ENCODE assay signal across 2 cellular contexts in the genomic region with DNA sequence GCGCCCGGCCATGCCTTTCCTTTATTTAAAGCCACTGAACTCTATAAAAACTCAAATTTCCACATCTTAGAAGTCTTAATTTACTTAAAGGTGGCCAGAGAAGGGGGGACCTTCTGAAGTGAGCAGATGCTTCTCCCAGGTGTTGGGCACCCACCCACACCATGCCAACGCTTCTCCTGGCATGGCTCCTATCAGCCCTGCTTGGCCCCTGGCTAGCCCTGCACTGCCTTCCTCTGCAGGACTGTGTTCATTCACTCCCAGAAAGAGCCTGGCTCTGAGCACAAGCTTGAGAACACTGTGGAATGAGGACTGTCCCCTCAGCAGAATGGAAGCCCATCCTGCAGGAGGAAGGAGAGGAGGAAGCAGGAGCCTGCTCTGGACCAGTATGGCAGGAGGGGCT.
TF ChIP-seq lines count a peak whose summit lies in the region.

No MANE protein-coding gene starts in this region.

TF ChIP-seq in liver, 16 proteins besides CTCF, POLR2A, EP300 and RAD21:
- no peak for TF ChIP-seq NR2F2 (IDR thresholded peaks at IDR 0.05)
- no peak for TF ChIP-seq JUND (IDR thresholded peaks at IDR 0.05)
- TF ChIP-seq, protein P1, sequence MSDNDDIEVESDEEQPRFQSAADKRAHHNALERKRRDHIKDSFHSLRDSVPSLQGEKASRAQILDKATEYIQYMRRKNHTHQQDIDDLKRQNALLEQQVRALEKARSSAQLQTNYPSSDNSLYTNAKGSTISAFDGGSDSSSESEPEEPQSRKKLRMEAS (IDR thresholded peaks at IDR 0.05): no peak
- TF ChIP-seq GABPA (IDR thresholded peaks at IDR 0.05 in 1 of 2, conservative IDR thresholded peaks at IDR 0.05 in 1 of 2): no peak
- no peak for TF ChIP-seq HNF4A (conservative IDR thresholded peaks at IDR 0.05)
- TF ChIP-seq, protein P2, sequence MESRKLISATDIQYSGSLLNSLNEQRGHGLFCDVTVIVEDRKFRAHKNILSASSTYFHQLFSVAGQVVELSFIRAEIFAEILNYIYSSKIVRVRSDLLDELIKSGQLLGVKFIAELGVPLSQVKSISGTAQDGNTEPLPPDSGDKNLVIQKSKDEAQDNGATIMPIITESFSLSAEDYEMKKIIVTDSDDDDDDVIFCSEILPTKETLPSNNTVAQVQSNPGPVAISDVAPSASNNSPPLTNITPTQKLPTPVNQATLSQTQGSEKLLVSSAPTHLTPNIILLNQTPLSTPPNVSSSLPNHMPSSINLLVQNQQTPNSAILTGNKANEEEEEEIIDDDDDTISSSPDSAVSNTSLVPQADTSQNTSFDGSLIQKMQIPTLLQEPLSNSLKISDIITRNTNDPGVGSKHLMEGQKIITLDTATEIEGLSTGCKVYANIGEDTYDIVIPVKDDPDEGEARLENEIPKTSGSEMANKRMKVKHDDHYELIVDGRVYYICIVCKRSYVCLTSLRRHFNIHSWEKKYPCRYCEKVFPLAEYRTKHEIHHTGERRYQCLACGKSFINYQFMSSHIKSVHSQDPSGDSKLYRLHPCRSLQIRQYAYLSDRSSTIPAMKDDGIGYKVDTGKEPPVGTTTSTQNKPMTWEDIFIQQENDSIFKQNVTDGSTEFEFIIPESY (IDR thresholded peaks at IDR 0.05): no peak
- TF ChIP-seq, protein P3, sequence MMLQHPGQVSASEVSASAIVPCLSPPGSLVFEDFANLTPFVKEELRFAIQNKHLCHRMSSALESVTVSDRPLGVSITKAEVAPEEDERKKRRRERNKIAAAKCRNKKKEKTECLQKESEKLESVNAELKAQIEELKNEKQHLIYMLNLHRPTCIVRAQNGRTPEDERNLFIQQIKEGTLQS (IDR thresholded peaks at IDR 0.05): no peak
- no peak for TF ChIP-seq FOXA1 (IDR thresholded peaks at IDR 0.05)
- TF ChIP-seq YY1 (IDR thresholded peaks at IDR 0.05): no peak
TF ChIP-seq in liver: peak in this region for 0.

TF ChIP-seq in HepG2, 621 proteins besides CTCF, POLR2A, EP300 and RAD21:
- no peak for TF ChIP-seq FOXM1 (CRISPR knock-in tag; IDR thresholded peaks at IDR 0.05)
- TF ChIP-seq, protein P4, sequence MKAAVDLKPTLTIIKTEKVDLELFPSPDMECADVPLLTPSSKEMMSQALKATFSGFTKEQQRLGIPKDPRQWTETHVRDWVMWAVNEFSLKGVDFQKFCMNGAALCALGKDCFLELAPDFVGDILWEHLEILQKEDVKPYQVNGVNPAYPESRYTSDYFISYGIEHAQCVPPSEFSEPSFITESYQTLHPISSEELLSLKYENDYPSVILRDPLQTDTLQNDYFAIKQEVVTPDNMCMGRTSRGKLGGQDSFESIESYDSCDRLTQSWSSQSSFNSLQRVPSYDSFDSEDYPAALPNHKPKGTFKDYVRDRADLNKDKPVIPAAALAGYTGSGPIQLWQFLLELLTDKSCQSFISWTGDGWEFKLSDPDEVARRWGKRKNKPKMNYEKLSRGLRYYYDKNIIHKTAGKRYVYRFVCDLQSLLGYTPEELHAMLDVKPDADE (CRISPR knock-in tag; IDR thresholded peaks at IDR 0.05): no peak
- TF ChIP-seq, protein P5, sequence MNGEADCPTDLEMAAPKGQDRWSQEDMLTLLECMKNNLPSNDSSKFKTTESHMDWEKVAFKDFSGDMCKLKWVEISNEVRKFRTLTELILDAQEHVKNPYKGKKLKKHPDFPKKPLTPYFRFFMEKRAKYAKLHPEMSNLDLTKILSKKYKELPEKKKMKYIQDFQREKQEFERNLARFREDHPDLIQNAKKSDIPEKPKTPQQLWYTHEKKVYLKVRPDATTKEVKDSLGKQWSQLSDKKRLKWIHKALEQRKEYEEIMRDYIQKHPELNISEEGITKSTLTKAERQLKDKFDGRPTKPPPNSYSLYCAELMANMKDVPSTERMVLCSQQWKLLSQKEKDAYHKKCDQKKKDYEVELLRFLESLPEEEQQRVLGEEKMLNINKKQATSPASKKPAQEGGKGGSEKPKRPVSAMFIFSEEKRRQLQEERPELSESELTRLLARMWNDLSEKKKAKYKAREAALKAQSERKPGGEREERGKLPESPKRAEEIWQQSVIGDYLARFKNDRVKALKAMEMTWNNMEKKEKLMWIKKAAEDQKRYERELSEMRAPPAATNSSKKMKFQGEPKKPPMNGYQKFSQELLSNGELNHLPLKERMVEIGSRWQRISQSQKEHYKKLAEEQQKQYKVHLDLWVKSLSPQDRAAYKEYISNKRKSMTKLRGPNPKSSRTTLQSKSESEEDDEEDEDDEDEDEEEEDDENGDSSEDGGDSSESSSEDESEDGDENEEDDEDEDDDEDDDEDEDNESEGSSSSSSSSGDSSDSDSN (CRISPR knock-in tag; IDR thresholded peaks at IDR 0.05): no peak
- no peak for TF ChIP-seq ZNF792 (CRISPR knock-in tag; IDR thresholded peaks at IDR 0.05)
- TF ChIP-seq ZBTB7B (CRISPR knock-in tag; IDR thresholded peaks at IDR 0.05): no peak
- TF ChIP-seq, protein P6, sequence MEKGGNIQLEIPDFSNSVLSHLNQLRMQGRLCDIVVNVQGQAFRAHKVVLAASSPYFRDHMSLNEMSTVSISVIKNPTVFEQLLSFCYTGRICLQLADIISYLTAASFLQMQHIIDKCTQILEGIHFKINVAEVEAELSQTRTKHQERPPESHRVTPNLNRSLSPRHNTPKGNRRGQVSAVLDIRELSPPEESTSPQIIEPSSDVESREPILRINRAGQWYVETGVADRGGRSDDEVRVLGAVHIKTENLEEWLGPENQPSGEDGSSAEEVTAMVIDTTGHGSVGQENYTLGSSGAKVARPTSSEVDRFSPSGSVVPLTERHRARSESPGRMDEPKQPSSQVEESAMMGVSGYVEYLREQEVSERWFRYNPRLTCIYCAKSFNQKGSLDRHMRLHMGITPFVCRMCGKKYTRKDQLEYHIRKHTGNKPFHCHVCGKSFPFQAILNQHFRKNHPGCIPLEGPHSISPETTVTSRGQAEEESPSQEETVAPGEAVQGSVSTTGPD (CRISPR knock-in tag; IDR thresholded peaks at IDR 0.05): no peak
- TF ChIP-seq ZC3H13 (CRISPR knock-in tag; IDR thresholded peaks at IDR 0.05): no peak
TF ChIP-seq in HepG2: peak in this region for 0.
